ENCODE assay signal across 1 cellular context in genomic region chr14:23602181-23603095, GRCh38.
A peak's percentile ranks its signal among the peaks of the same experiment; 100 is the strongest.
TF ChIP-seq lines count a peak whose summit lies in the region.

No MANE protein-coding gene starts in this region.

TF ChIP-seq in HepG2, 621 proteins besides CTCF, POLR2A, EP300 and RAD21 (continued from another document and continues in another):
- TF ChIP-seq ARID5B (CRISPR knock-in tag; IDR thresholded peaks at IDR 0.05) (peak; percentile 98), ZFP36L1 (CRISPR knock-in tag; IDR thresholded peaks at IDR 0.05) (0 out of 2 replicates have a peak, but pooled peaks have one; percentile 59), FOXM1 (CRISPR knock-in tag; IDR thresholded peaks at IDR 0.05) (no peak), ZNF558 (CRISPR knock-in tag; IDR thresholded peaks at IDR 0.05; ENCODE audit: borderline replicate concordance) (no peak), PCBP1 (IDR thresholded peaks at IDR 0.05; ENCODE audit: borderline replicate concordance, low read depth, low read length) (no peak), ZNF264 (CRISPR knock-in tag; IDR thresholded peaks at IDR 0.05) (peak; percentile 95), TERF1 (CRISPR knock-in tag; IDR thresholded peaks at IDR 0.05) (no peak), BHLHE40 (IDR thresholded peaks at IDR 0.05; ENCODE audit: low read length) (peak; percentile 74; the same call in 1 of the 2 replicates), CHD4 (IDR thresholded peaks at IDR 0.05; ENCODE audit: borderline replicate concordance, low read length) (no peak), NFE2L2 (IDR thresholded peaks at IDR 0.05; ENCODE audit: low read length) (no peak), SP1 (IDR thresholded peaks at IDR 0.05) (no peak), SP1 (CRISPR knock-in tag; IDR thresholded peaks at IDR 0.05) (0 out of 2 replicates have a peak, but pooled peaks have one; percentile 8), SMAD9 (CRISPR knock-in tag; IDR thresholded peaks at IDR 0.05) (no peak), ETV6 (CRISPR knock-in tag; conservative IDR thresholded peaks at IDR 0.05) (no peak; the same call in 1 of the 2 replicates), HNRNPK (IDR thresholded peaks at IDR 0.05; ENCODE audit: low read depth, low read length, poor library complexity, severe bottlenecking) (no peak), ISL2 (CRISPR knock-in tag; IDR thresholded peaks at IDR 0.05) (peak; percentile 88), ZNF18 (CRISPR knock-in tag; IDR thresholded peaks at IDR 0.05; ENCODE audit: insufficient replicate concordance) (peak; percentile 88), THAP8 (CRISPR knock-in tag; IDR thresholded peaks at IDR 0.05; ENCODE audit: borderline replicate concordance) (no peak), FOXA3 (CRISPR knock-in tag; IDR thresholded peaks at IDR 0.05) (peak; percentile 93), ZHX2 (IDR thresholded peaks at IDR 0.05; ENCODE audit: low read depth) (no peak), ZHX2 (CRISPR knock-in tag; IDR thresholded peaks at IDR 0.05; ENCODE audit: borderline replicate concordance) (no peak), NR0B2 (CRISPR knock-in tag; IDR thresholded peaks at IDR 0.05) (no peak; the same call in 1 of the 2 replicates), ZNF644 (CRISPR knock-in tag; IDR thresholded peaks at IDR 0.05; ENCODE audit: low read depth) (peak; percentile 88), SSRP1 (CRISPR knock-in tag; IDR thresholded peaks at IDR 0.05) (no peak), IKZF1 (IDR thresholded peaks at IDR 0.05) (no peak), ZEB1 (IDR thresholded peaks at IDR 0.05; ENCODE audit: insufficient replicate concordance, low read depth) (no peak), ZNF276 (CRISPR knock-in tag; IDR thresholded peaks at IDR 0.05; ENCODE audit: low read depth) (no peak; the same call in 1 of the 2 replicates), ZNF563 (CRISPR knock-in tag; IDR thresholded peaks at IDR 0.05) (peak; percentile 38; the same call in 1 of the 2 replicates), ZNF460 (CRISPR knock-in tag; IDR thresholded peaks at IDR 0.05; ENCODE audit: borderline replicate concordance) (no peak), DDIT3 (CRISPR knock-in tag; IDR thresholded peaks at IDR 0.05) (no peak), AKNA (CRISPR knock-in tag; IDR thresholded peaks at IDR 0.05; ENCODE audit: borderline replicate concordance) (no peak), ZBTB3 (CRISPR knock-in tag; IDR thresholded peaks at IDR 0.05; ENCODE audit: borderline replicate concordance, low read depth) (peak; percentile 68; the same call in 1 of the 2 replicates), ISX (CRISPR knock-in tag; conservative IDR thresholded peaks at IDR 0.05) (no peak), IKZF4 (CRISPR knock-in tag; IDR thresholded peaks at IDR 0.05; ENCODE audit: borderline replicate concordance, low read depth, not compliant biosample characterization) (no peak)
